ENCODE assay signal across 13 cellular contexts in the genomic region with DNA sequence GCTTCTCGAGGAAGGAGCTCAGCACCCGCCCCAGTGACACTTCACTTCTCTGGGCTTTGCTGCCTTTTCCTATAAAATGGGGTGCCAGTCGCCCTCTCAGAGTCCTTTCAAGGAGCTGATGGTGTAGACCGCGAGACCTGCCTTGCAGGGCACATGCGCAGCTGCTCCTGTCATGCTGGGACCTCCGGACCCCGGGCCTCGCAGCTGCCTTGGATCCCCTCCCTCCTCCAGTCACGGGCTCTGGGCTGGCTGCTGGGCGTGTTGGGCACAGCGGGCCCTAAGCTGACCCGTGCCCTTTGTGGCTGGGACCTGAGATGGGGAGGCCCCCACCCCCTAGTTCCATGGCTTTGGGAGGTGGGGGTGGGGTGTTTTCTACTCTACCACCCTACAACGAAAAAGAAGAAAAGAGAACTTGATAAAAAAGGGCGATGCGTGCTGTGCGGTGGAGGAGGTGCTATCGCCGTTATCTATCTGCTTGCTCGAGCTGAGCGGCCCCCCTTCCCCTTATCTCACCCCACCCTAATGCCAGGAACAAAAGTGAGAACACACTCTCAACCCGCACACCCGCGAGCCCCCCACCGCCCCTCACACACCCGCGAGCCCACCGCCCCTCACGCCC. TPM values are rescaled to one million over a fixed set of nuclear protein-coding genes. Genes with fewer than 3 reads are reported as not detected.
A peak's percentile ranks its signal among the peaks of the same experiment; 100 is the strongest.
DNase-seq lines count a peak whose midpoint lies in the region; ATAC-seq lines count a peak whose summit lies in the region.
"Had no signal": no experiment of that assay in that cellular context is flagged by ENCODE, and none has a peak within 500 bp of the region (broad histone marks: within the 10 kb centered on the region; RNA-seq: fewer than 3 reads in every experiment).

No MANE protein-coding gene starts in this region.

- H2AK5ac ChIP-seq in neuronal stem cell (ENCODE audit: low read depth, low read length) = peak overlapping the region; percentile 75

- peaks cover 6% of the 10 kb centered on the region for H3K79me1 ChIP-seq in neuronal stem cell (ENCODE audit: low read depth, low read length)

- H3K36me3 Mint-ChIP-seq in effector memory CD8-positive, alpha-beta T cell (ENCODE audit: insufficient read depth) = peaks cover 82% of the 10 kb centered on the region

- peaks cover 41 to 50% of the 10 kb centered on the region in 2 donors for H3K4me1 Mint-ChIP-seq in effector memory CD8-positive, alpha-beta T cell (ENCODE audit: low read depth in 2 of 2)

- WGBS in neuronal stem cell (ENCODE audit: extremely low coverage in 2 of 2, insufficient read length in 2 of 2, insufficient replicate concordance in 1 of 2), 2 donors = no CpG with 5 or more reads among the region's 29 CpGs

- no peak overlapping the region for H4K91ac ChIP-seq in neuronal stem cell (ENCODE audit: low read depth, low read length, poor library complexity)

- peaks cover 0 to 97% (median 81%) of the 10 kb centered on the region in 11 experiments; a peak in 20 of 22 replicates for H4K20me1 ChIP-seq in BLaER1 treated with 17β-estradiol and CSF1 and Interleukin-3, amounts not matched to agents 10 nM and 100 nM

- H3K9me3 Mint-ChIP-seq in effector memory CD8-positive, alpha-beta T cell = no peaks in the 10 kb centered on the region

- peak overlapping the region; percentile 56 for H3K14ac ChIP-seq in neuronal stem cell (ENCODE audit: low read length)

- H3K27me3 ChIP-seq in BLaER1 treated with 17β-estradiol and CSF1 and Interleukin-3, amounts not matched to agents 10 nM and 100 nM = no peaks in the 10 kb centered on the region
- H3K27me3 ChIP-seq in NT2/D1 (ENCODE audit: insufficient read depth, insufficient read length) (no peaks in the 10 kb centered on the region), neuronal stem cell (ENCODE audit: control insufficient read depth in 3 of 3, insufficient read depth in 3 of 3, low read depth in 1 of 3, low read length in 3 of 3) (no peaks in the 10 kb centered on the region)

- H2BK15ac ChIP-seq in neuronal stem cell (ENCODE audit: low read length) = no peak overlapping the region

- H3K27ac Mint-ChIP-seq in effector memory CD8-positive, alpha-beta T cell = peak overlapping the region; percentile 78 to 85

- H3K36me3 ChIP-seq in BLaER1 treated with 17β-estradiol and CSF1 and Interleukin-3, amounts not matched to agents 10 nM and 100 nM = peaks cover 0 to 4% (median 0%) of the 10 kb centered on the region in 11 experiments; a peak in 1 of 22 replicates
- H3K36me3 ChIP-seq in NT2/D1 (ENCODE audit: insufficient read depth, insufficient read length, low read length) (no peaks in the 10 kb centered on the region), neuronal stem cell (replicated peaks in 1 of 2; ENCODE audit: control insufficient read depth in 2 of 2, insufficient read depth in 2 of 2, low read length in 2 of 2) (no peaks in the 10 kb centered on the region)

- no peak overlapping the region for H3K4me3 ChIP-seq in BLaER1 treated with 17β-estradiol and CSF1 and Interleukin-3, amounts not matched to agents 10 nM and 100 nM
- H3K4me3 ChIP-seq in NT2/D1 (ENCODE audit: insufficient read length, low read depth) = no peak overlapping the region
- no peak overlapping the region for H3K4me3 ChIP-seq in neuronal stem cell (ENCODE audit: low read length in 2 of 2)

- H2AFZ ChIP-seq in neuronal stem cell (ENCODE audit: low read length) = no peak overlapping the region

- H3K9me3 ChIP-seq in BLaER1 treated with 17β-estradiol and CSF1 and Interleukin-3, amounts not matched to agents 10 nM and 100 nM (replicated peaks in 1 of 11) = no peaks in the 10 kb centered on the region
- H3K9me3 ChIP-seq in NT2/D1 (ENCODE audit: insufficient read depth, low read length) (no peaks in the 10 kb centered on the region), neuronal stem cell (replicated peaks in 1 of 2; ENCODE audit: control insufficient read depth in 2 of 2, insufficient read depth in 1 of 2, low read depth in 1 of 2, low read length in 2 of 2) (no peaks in the 10 kb centered on the region)

- H4K8ac ChIP-seq in neuronal stem cell (ENCODE audit: low read depth, low read length) = no peak overlapping the region

- H2BK5ac ChIP-seq in neuronal stem cell (ENCODE audit: low read length) = no peak overlapping the region

- peak overlapping the region; percentile 53 for H3K4me3 Mint-ChIP-seq in effector memory CD8-positive, alpha-beta T cell

- no peak overlapping the region for H3K23ac ChIP-seq in neuronal stem cell (ENCODE audit: low read depth, low read length, poor library complexity)

- H3K27ac ChIP-seq in BLaER1 treated with 17β-estradiol and CSF1 and Interleukin-3, amounts not matched to agents 10 nM and 100 nM = peak overlapping the region in 8 of 11 experiments; percentile 16 to 73 (median 50); a peak in 11 of 22 replicates
- H3K27ac ChIP-seq in neuronal stem cell (replicated peaks; ENCODE audit: low read length) = no peak overlapping the region

- no peak overlapping the region for H3K4ac ChIP-seq in neuronal stem cell (ENCODE audit: low read length)

- H3K18ac ChIP-seq in neuronal stem cell (ENCODE audit: low read length) = peak overlapping the region; percentile 28

- H3K27me3 Mint-ChIP-seq in effector memory CD8-positive, alpha-beta T cell = no peaks in the 10 kb centered on the region

- H2BK12ac ChIP-seq in neuronal stem cell (ENCODE audit: low read length) = no peak overlapping the region

- peaks cover 70 to 99% (median 96%) of the 10 kb centered on the region in 10 experiments for H3K4me1 ChIP-seq in BLaER1 treated with 17β-estradiol and CSF1 and Interleukin-3, amounts not matched to agents 10 nM and 100 nM
- H3K4me1 ChIP-seq in NT2/D1 (ENCODE audit: insufficient read depth, insufficient read length) (peaks cover 38% of the 10 kb centered on the region), neuronal stem cell (ENCODE audit: control insufficient read depth in 2 of 2, insufficient read depth in 1 of 2, low read depth in 1 of 2, low read length in 2 of 2) (peaks cover 7 to 8% of the 10 kb centered on the region in 2 donors)

- no peak for ATAC-seq in effector memory CD8-positive, alpha-beta T cell (replicated peaks)
- no peak for ATAC-seq in GM21825 (IDR thresholded peaks at IDR 0.05; ENCODE audit: unreplicated experiment)

- DNase-seq in NT2/D1 (ENCODE audit: low read depth, low spot score) (no peak), neuronal stem cell (ENCODE audit: low spot score) (no peak), NCI-H1930 (lab: John Stamatoyannopoulos, UW) (no peak)
- no peak for DNase-seq in effector memory CD8-positive, alpha-beta T cell
- DNase-seq in activated CD8-positive, alpha-beta memory T cell treated with anti-CD3 and anti-CD28 coated beads, Interleukin-2, amount 50 U/mL, for 4 hours = no peak
- DNase-seq: AML-193, EL, IMR-90, NCI-H187 treated with DMSO at 0.1 percent for 48 hours, NCI-H510A treated with DMSO at 0.1 percent for 48 hours, SIG-M5 had no signal

- no peak overlapping the region for H2BK120ac ChIP-seq in neuronal stem cell (ENCODE audit: low read depth, low read length)

- peak overlapping the region in 5 of 11 experiments; percentile 22 to 60 (median 47); a peak in 5 of 22 replicates for H3K9ac ChIP-seq in BLaER1 treated with 17β-estradiol and CSF1 and Interleukin-3, amounts not matched to agents 10 nM and 100 nM
- H3K9ac ChIP-seq in NT2/D1 (ENCODE audit: insufficient read length, low read depth) (peak overlapping the region; percentile 52), neuronal stem cell (ENCODE audit: low read depth, low read length, poor library complexity) (no peak overlapping the region)

- peak overlapping the region; percentile 82 to 98 (median 92); a peak in 20 of 22 replicates for H3K4me2 ChIP-seq in BLaER1 treated with 17β-estradiol and CSF1 and Interleukin-3, amounts not matched to agents 10 nM and 100 nM
- no peak overlapping the region for H3K4me2 ChIP-seq in neuronal stem cell (ENCODE audit: insufficient read depth, low read length, poor library complexity, severe bottlenecking)

RNA-seq across cellular contexts. Expression of gene ZFPM1, which starts 14.5 kb away (rescaled TPM):
- 3.8 TPM for polyA plus RNA-seq in neuronal stem cell (2013, experiment 1 of 2)
- polyA plus RNA-seq in neuronal stem cell (2013, experiment 2 of 2) = 4.0 TPM
